In genomic region chr1:46300673-46301405, GRCh38 we compare ENCODE assay signal across 8 cellular contexts. TPM values are rescaled to one million over a fixed set of nuclear protein-coding genes. Genes with fewer than 3 reads are reported as not detected.
DNase-seq lines count a peak whose midpoint lies in the region; ATAC-seq and TF ChIP-seq lines count a peak whose summit lies in the region.

No MANE protein-coding gene starts in this region.

- peaks cover 36% of the 10 kb centered on the region for H3K36me3 Mint-ChIP-seq in brain

- intact Hi-C loops in heart right ventricle (cut with DNase I), result loop anchor here in 6 of 10 donors (5.0 kb wide), 2 partner anchors 41 to 54 kb away; partner anchors contain the start of genes NSUN4 (in 5 of the 6) and RAD54L (in 2 of the 6)
- intact Hi-C loops in left ventricle myocardium superior (cut with micrococcal nuclease), result no loop called here
- intact Hi-C loops in aorta (cut with DNase I), result loop anchor here (2.0 to 5.0 kb wide), 3 partner anchors 46 to 54 kb away; partner anchors contain the start of gene RAD54L (in 1 of the 2)

- H3K36me3 ChIP-seq in heart right ventricle, result peaks cover 0 to 25% (median 19%) of the 10 kb centered on the region in 9 donors
- H3K36me3 ChIP-seq in aorta (ENCODE audit: control insufficient read depth in 1 of 2, insufficient read depth in 2 of 2, low read length in 1 of 2), result peaks cover 2 to 4% of the 10 kb centered on the region in 2 donors

- H3K27me3 ChIP-seq in heart right ventricle (no peaks in the 10 kb centered on the region), aorta (ENCODE audit: control insufficient read depth in 1 of 2, insufficient read depth in 2 of 2, low read length in 1 of 2) (no peaks in the 10 kb centered on the region)

- peaks cover 7 to 56% (median 46%) of the 10 kb centered on the region in 9 donors for H3K4me1 ChIP-seq in heart right ventricle
- H3K4me1 ChIP-seq in aorta (ENCODE audit: control insufficient read depth in 1 of 2, insufficient read depth in 2 of 2, low read length in 2 of 2), result no peaks in the 10 kb centered on the region

- peak overlapping the region; percentile 95 to 100 (median 100) for H3K27ac Mint-ChIP-seq in brain

- H3K4me3 Mint-ChIP-seq in brain, result peak overlapping the region; percentile 95 to 100 (median 97)

- peaks cover 52% of the 10 kb centered on the region for H3K4me1 Mint-ChIP-seq in brain

- peaks cover 11% of the 10 kb centered on the region for H3K27me3 Mint-ChIP-seq in brain

- peak overlapping the region; percentile 95 to 99 (median 98) for H3K27ac ChIP-seq in heart right ventricle
- peak overlapping the region; percentile 87 to 93 for H3K27ac ChIP-seq in aorta (ENCODE audit: low read depth in 1 of 2, low read length in 2 of 2)

- WGBS in heart right ventricle, 2 donors, result 21 to 24% methylated on average over 6 of the region's 6 CpGs
- WGBS in aorta, 2 donors, result 24 to 31% methylated on average over 6 of the region's 6 CpGs

- TF ChIP-seq CTCF in heart right ventricle (IDR thresholded peaks at IDR 0.05), result no peak
- TF ChIP-seq CTCF in brain (conservative IDR thresholded peaks at IDR 0.05), result no peak

- H3K9me3 ChIP-seq in heart right ventricle (no peaks in the 10 kb centered on the region), aorta (ENCODE audit: control insufficient read depth, low read length) (no peaks in the 10 kb centered on the region)

- peaks cover 0 to 3% (median 0%) of the 10 kb centered on the region in 5 experiments for H3K9me3 Mint-ChIP-seq in brain

- peak overlapping the region; percentile 76 to 98 (median 90) for H3K4me3 ChIP-seq in heart right ventricle
- H3K4me3 ChIP-seq in aorta (ENCODE audit: low read length in 2 of 2), result peak overlapping the region in 1 of 2 donors; percentile 75

- DNase-seq in heart right ventricle (peak in 1 of 2 donors; percentile 48), left ventricle myocardium superior (no peak), medulla oblongata (ENCODE audit: extremely low spot score) (peak; percentile 44), aorta (no peak), NOMO-1 treated with dmso at 0.1 percent for 144 hours (lab: John Stamatoyannopoulos, UW; ENCODE audit: unreplicated experiment) (no peak)
- DNase-seq in effector CD8-positive, alpha-beta T cell (lab: John Stamatoyannopoulos, UW), result no peak

- ATAC-seq in heart right ventricle, result no peak
- no peak for ATAC-seq in left ventricle myocardium superior
- ATAC-seq in aorta (ENCODE audit: low FRiP score), result no peak
- ATAC-seq in GM18502 (IDR thresholded peaks at IDR 0.05; ENCODE audit: poor library complexity, unreplicated experiment), result no peak

RNA-seq across cellular contexts. Expression of gene LRRC41, which starts 2.6 kb away (rescaled TPM):
- total RNA-seq in heart right ventricle (10 to 100 TPM; 36.7 to 52.5 (median 43.6) TPM), left ventricle myocardium superior (37.6 TPM), aorta (10 to 100 TPM; 48.5 to 49.1 TPM)
- polyA plus RNA-seq in heart right ventricle (10 to 100 TPM; 15.4 to 23.1 TPM), brain (ENCODE audit: insufficient read depth, low read depth, low replicate concordance) (79.6 TPM), aorta (10 to 100 TPM; 13.4 to 39.8 TPM)

RNA-seq across cellular contexts. Expression of gene UQCRH, which starts 2.7 kb away (rescaled TPM):
- 1,000 to 10,000 TPM in 5 of 10 donors, 100 to 1,000 TPM in 5; 759 to 1,195 (median 1,005) TPM for total RNA-seq in heart right ventricle
- polyA plus RNA-seq in heart right ventricle, result 1,000 to 10,000 TPM in 1 of 2 donors, 100 to 1,000 TPM in 1; 819 to 1,588 TPM
- total RNA-seq in left ventricle myocardium superior, result 1,191 TPM
- 387 TPM for polyA plus RNA-seq in brain (ENCODE audit: insufficient read depth, low read depth, low replicate concordance)
- 100 to 1,000 TPM; 100 to 134 TPM for total RNA-seq in aorta
- polyA plus RNA-seq in aorta, result 100 to 1,000 TPM; 262 to 739 TPM

RNA-seq across cellular contexts. Expression of gene NSUN4, which starts 39.8 kb away (rescaled TPM):
- total RNA-seq in heart right ventricle (10 to 100 TPM; 12.5 to 18.7 (median 16.5) TPM), left ventricle myocardium superior (15.3 TPM), aorta (10 to 100 TPM; 21.2 to 26.3 TPM)
- polyA plus RNA-seq in heart right ventricle (1 to 10 TPM; 9.6 to 9.9 TPM), brain (ENCODE audit: insufficient read depth, low read depth, low replicate concordance) (13.3 TPM), aorta (1 to 10 TPM; 8.6 to 9.7 TPM)

RNA-seq across cellular contexts. Expression of gene RAD54L, which starts 53.3 kb away (rescaled TPM):
- 1 to 10 TPM in 3 of 10 donors, under 1 TPM in 6, not detected in 1; 0.42 to 2.8 (median 0.68) TPM for total RNA-seq in heart right ventricle
- 1 to 10 TPM in 1 of 2 donors, under 1 TPM in 1; 0.35 to 1.0 TPM for polyA plus RNA-seq in heart right ventricle
- total RNA-seq in left ventricle myocardium superior, result 0.97 TPM
- polyA plus RNA-seq in brain (ENCODE audit: insufficient read depth, low read depth, low replicate concordance), result 15.8 TPM
- 1 to 10 TPM; 1.6 to 2.3 TPM for total RNA-seq in aorta
- polyA plus RNA-seq in aorta, result 1 to 10 TPM in 1 of 2 donors, not detected in 1; 4.2 TPM
